Comparison of ENCODE assay signal across 8 cellular contexts in genomic region chr19:34773555-34773864, GRCh38. TPM values are rescaled to one million over a fixed set of nuclear protein-coding genes. Genes with fewer than 3 reads are reported as not detected.
DNase-seq lines count a peak whose midpoint lies in the region; ATAC-seq and TF ChIP-seq lines count a peak whose summit lies in the region.

No MANE protein-coding gene starts in this region.

- peaks cover 16% of the 10 kb centered on the region for H3K4me1 Mint-ChIP-seq in activated T-cell treated with anti-CD3 and anti-CD28 coated beads, Interleukin-2, amount 50 U/mL, for 4 hours (ENCODE audit: low read depth)

- peak overlapping the region; percentile 92 for H3K4me3 Mint-ChIP-seq in activated T-cell treated with anti-CD3 and anti-CD28 coated beads, Interleukin-2, amount 50 U/mL, for 4 hours

- peaks cover 8% of the 10 kb centered on the region for H3K9me3 Mint-ChIP-seq in activated T-cell treated with anti-CD3 and anti-CD28 coated beads, Interleukin-2, amount 50 U/mL, for 4 hours

- ATAC-seq in activated T-cell treated with anti-CD3 and anti-CD28 coated beads, Interleukin-2, amount 50 U/mL, for 4 hours = no peak
- ATAC-seq in right lobe of liver = no peak
- no peak for ATAC-seq in GM18511 (IDR thresholded peaks at IDR 0.05; ENCODE audit: unreplicated experiment)
- no peak for ATAC-seq in GM19023 (IDR thresholded peaks at IDR 0.05; ENCODE audit: unreplicated experiment)
- no peak for ATAC-seq in GM21619 (IDR thresholded peaks at IDR 0.05; ENCODE audit: unreplicated experiment)

- H3K4me1 ChIP-seq in adipocyte (ENCODE audit: control insufficient read depth, insufficient read depth, low read length) (peaks cover 10% of the 10 kb centered on the region), right lobe of liver (peaks cover 0 to 8% (median 0%) of the 10 kb centered on the region in 4 donors), tibial artery (peaks cover 0 to 12% (median 10%) of the 10 kb centered on the region in 4 donors)

- WGBS in right lobe of liver (ENCODE audit: insufficient coverage, low coverage, low lambda C conversion rate, missing lambda C conversion rate) = 67% methylated on average over 2 of the region's 2 CpGs

- H3K4me3 ChIP-seq in adipocyte (ENCODE audit: low read length) (peak overlapping the region; percentile 95), right lobe of liver (peak overlapping the region; percentile 72 to 82 (median 77)), tibial artery (peak overlapping the region; percentile 76 to 82)

- peaks cover 8% of the 10 kb centered on the region for H3K36me3 Mint-ChIP-seq in activated T-cell treated with anti-CD3 and anti-CD28 coated beads, Interleukin-2, amount 50 U/mL, for 4 hours (ENCODE audit: insufficient read depth)

- intact Hi-C loops in right lobe of liver (cut with DNase I) = no loop called here
- intact Hi-C loops in tibial artery (cut with DNase I; ENCODE audit: low total_unique reads) = loop anchor here (5.0 kb wide), 1 partner anchor 41 kb away; the partner anchor contains the start of gene ZNF181

- no peaks in the 10 kb centered on the region for H3K27me3 ChIP-seq in adipocyte (replicated peaks; ENCODE audit: control insufficient read depth, insufficient read depth, low read length)
- H3K27me3 ChIP-seq in right lobe of liver = no peaks in the 10 kb centered on the region
- no peaks in the 10 kb centered on the region for H3K27me3 ChIP-seq in tibial artery

- no peak for TF ChIP-seq CTCF in right lobe of liver (IDR thresholded peaks at IDR 0.05)
- no peak for TF ChIP-seq CTCF in tibial artery (IDR thresholded peaks at IDR 0.05)

- H3K36me3 ChIP-seq in adipocyte (ENCODE audit: control insufficient read depth, insufficient read depth, low read length, severe bottlenecking) = peaks cover 22% of the 10 kb centered on the region
- peaks cover 0 to 4% (median 2%) of the 10 kb centered on the region in 4 donors for H3K36me3 ChIP-seq in right lobe of liver
- peaks cover 12 to 20% (median 15%) of the 10 kb centered on the region in 3 donors for H3K36me3 ChIP-seq in tibial artery

- H3K9me3 ChIP-seq in adipocyte (ENCODE audit: control insufficient read depth, low read length) = peaks cover 11% of the 10 kb centered on the region
- no peaks in the 10 kb centered on the region for H3K9me3 ChIP-seq in right lobe of liver
- no peaks in the 10 kb centered on the region for H3K9me3 ChIP-seq in tibial artery

- H3K27ac ChIP-seq in right lobe of liver = no peak overlapping the region
- H3K27ac ChIP-seq in tibial artery = peak overlapping the region; percentile 71 to 84

- no peak for DNase-seq in activated T-cell treated with anti-CD3 and anti-CD28 coated beads, Interleukin-2, amount 50 U/mL, for 4 hours
- DNase-seq in activated T-cell treated with anti-CD3 and anti-CD28 coated beads for 4 hours (no peak), adipocyte (ENCODE audit: low read depth) (no peak), right lobe of liver (no peak), tibial artery (no peak)

- H3K27me3 Mint-ChIP-seq in activated T-cell treated with anti-CD3 and anti-CD28 coated beads, Interleukin-2, amount 50 U/mL, for 4 hours (ENCODE audit: low read depth) = peaks cover 8% of the 10 kb centered on the region

- no peak for TF ChIP-seq POLR2A in right lobe of liver (IDR thresholded peaks at IDR 0.05)

- peak overlapping the region; percentile 93 for H3K9ac ChIP-seq in adipocyte (ENCODE audit: low read length)

RNA-seq across cellular contexts. Expression of gene ZNF599, which starts 0.5 kb away (rescaled TPM):
- 1 to 10 TPM; 1.9 to 2.7 (median 2.5) TPM for total RNA-seq in activated T-cell treated with anti-CD3 and anti-CD28 coated beads, Interleukin-2, amount 50 U/mL, for 4 hours
- 1 to 10 TPM; 1.5 to 4.6 (median 2.3) TPM for total RNA-seq in right lobe of liver

RNA-seq across cellular contexts. Expression of gene ZNF181, which starts 39.5 kb away (rescaled TPM):
- 1 to 10 TPM; 2.4 to 4.2 (median 2.8) TPM for total RNA-seq in activated T-cell treated with anti-CD3 and anti-CD28 coated beads, Interleukin-2, amount 50 U/mL, for 4 hours
- 10 to 100 TPM in 1 of 6 experiments, 1 to 10 TPM in 5; 5.3 to 10.1 (median 8.0) TPM for total RNA-seq in right lobe of liver

Comparison
In these comparisons a context has a peak if more than half of its experiments do, and no peak if none do; other contexts are left out.
1. H3K27ac ChIP-seq: peak in tibial artery (2 of 2); none in right lobe of liver (0 of 3).
2. Peak in every context shown above with its lines, with median percentiles within 50 percentile points of each other: H3K4me3 ChIP-seq.